In genomic region chr13:98507060-98507797, GRCh38 we compare ENCODE assay signal across 1 cellular context.
TF ChIP-seq lines count a peak whose summit lies in the region.

No MANE protein-coding gene starts in this region.

TF ChIP-seq in HepG2, 621 proteins besides CTCF, POLR2A, EP300 and RAD21 (continued from another document and continues in another):
- TF ChIP-seq ZNF784 (CRISPR knock-in tag; IDR thresholded peaks at IDR 0.05; ENCODE audit: borderline replicate concordance) (no peak), ZNF333 (CRISPR knock-in tag; IDR thresholded peaks at IDR 0.05; ENCODE audit: borderline replicate concordance) (no peak), ZBTB38 (CRISPR knock-in tag; IDR thresholded peaks at IDR 0.05) (no peak), ZNF552 (CRISPR knock-in tag; IDR thresholded peaks at IDR 0.05; ENCODE audit: borderline replicate concordance) (no peak; the same call in 1 of the 2 replicates), MAX (IDR thresholded peaks at IDR 0.05) (no peak), ZNF563 (CRISPR knock-in tag; IDR thresholded peaks at IDR 0.05) (no peak), ZBTB8A (CRISPR knock-in tag; IDR thresholded peaks at IDR 0.05; ENCODE audit: borderline replicate concordance, low read depth) (peak; percentile 12; the same call in 1 of the 2 replicates), ASH2L (IDR thresholded peaks at IDR 0.05; ENCODE audit: insufficient read length, low read depth, low read length) (peak; percentile 75), MED8 (CRISPR knock-in tag; IDR thresholded peaks at IDR 0.05; ENCODE audit: insufficient replicate concordance) (peak; percentile 14), ZNF761 (CRISPR knock-in tag; conservative IDR thresholded peaks at IDR 0.05) (0 out of 2 replicates have a peak, but pooled peaks have one; percentile 4), ZGPAT (CRISPR knock-in tag; IDR thresholded peaks at IDR 0.05) (peak; percentile 19; the same call in 1 of the 2 replicates), ZNF224 (CRISPR knock-in tag; IDR thresholded peaks at IDR 0.05) (no peak), ZNF205 (CRISPR knock-in tag; IDR thresholded peaks at IDR 0.05) (no peak), ZNF414 (CRISPR knock-in tag; IDR thresholded peaks at IDR 0.05) (no peak; the same call in 1 of the 2 replicates), ZNF441 (CRISPR knock-in tag; IDR thresholded peaks at IDR 0.05; ENCODE audit: borderline replicate concordance) (no peak), FOXO4 (CRISPR knock-in tag; conservative IDR thresholded peaks at IDR 0.05) (no peak), IKZF5 (CRISPR knock-in tag; IDR thresholded peaks at IDR 0.05) (peak; percentile 6; the same call in 1 of the 2 replicates), CEBPB (IDR thresholded peaks at IDR 0.05; ENCODE audit: borderline replicate concordance, low read depth, low read length) (no peak), CENPT (CRISPR knock-in tag; IDR thresholded peaks at IDR 0.05; ENCODE audit: low read depth) (no peak), SP2 (CRISPR knock-in tag; IDR thresholded peaks at IDR 0.05) (0 out of 2 replicates have a peak, but pooled peaks have one; percentile 31), ZNF460 (CRISPR knock-in tag; IDR thresholded peaks at IDR 0.05; ENCODE audit: borderline replicate concordance) (no peak), ZNF383 (CRISPR knock-in tag; IDR thresholded peaks at IDR 0.05; ENCODE audit: borderline replicate concordance) (no peak), REPIN1 (CRISPR knock-in tag; IDR thresholded peaks at IDR 0.05; ENCODE audit: borderline replicate concordance, low read depth) (peak; percentile 12), AHR (CRISPR knock-in tag; IDR thresholded peaks at IDR 0.05) (no peak), ZNF691 (CRISPR knock-in tag; IDR thresholded peaks at IDR 0.05; ENCODE audit: borderline replicate concordance, low read depth) (no peak; the same call in 1 of the 2 replicates), BORCS8-MEF2B (CRISPR knock-in tag; IDR thresholded peaks at IDR 0.05) (0 out of 2 replicates have a peak, but pooled peaks have one; percentile 3), ZNF501 (CRISPR knock-in tag; IDR thresholded peaks at IDR 0.05) (0 out of 2 replicates have a peak, but pooled peaks have one; percentile 36), ZBTB25 (CRISPR knock-in tag; IDR thresholded peaks at IDR 0.05) (no peak; the same call in 1 of the 2 replicates), NFIC (IDR thresholded peaks at IDR 0.05; ENCODE audit: low read length) (peak; percentile 45; the same call in 1 of the 2 replicates), ZNF724P (CRISPR knock-in tag; IDR thresholded peaks at IDR 0.05; ENCODE audit: borderline replicate concordance) (no peak; the same call in 1 of the 2 replicates), ZKSCAN5 (CRISPR knock-in tag; IDR thresholded peaks at IDR 0.05) (0 out of 2 replicates have a peak, but pooled peaks have one; percentile 18), SMARCE1 (IDR thresholded peaks at IDR 0.05; ENCODE audit: borderline replicate concordance) (no peak), FOXC1 (CRISPR knock-in tag; IDR thresholded peaks at IDR 0.05; ENCODE audit: borderline replicate concordance) (no peak), HIVEP1 (CRISPR knock-in tag; IDR thresholded peaks at IDR 0.05) (peak; percentile 51; the same call in 1 of the 2 replicates), FOSL2 (CRISPR knock-in tag; IDR thresholded peaks at IDR 0.05) (no peak)
- TF ChIP-seq, protein P1, sequence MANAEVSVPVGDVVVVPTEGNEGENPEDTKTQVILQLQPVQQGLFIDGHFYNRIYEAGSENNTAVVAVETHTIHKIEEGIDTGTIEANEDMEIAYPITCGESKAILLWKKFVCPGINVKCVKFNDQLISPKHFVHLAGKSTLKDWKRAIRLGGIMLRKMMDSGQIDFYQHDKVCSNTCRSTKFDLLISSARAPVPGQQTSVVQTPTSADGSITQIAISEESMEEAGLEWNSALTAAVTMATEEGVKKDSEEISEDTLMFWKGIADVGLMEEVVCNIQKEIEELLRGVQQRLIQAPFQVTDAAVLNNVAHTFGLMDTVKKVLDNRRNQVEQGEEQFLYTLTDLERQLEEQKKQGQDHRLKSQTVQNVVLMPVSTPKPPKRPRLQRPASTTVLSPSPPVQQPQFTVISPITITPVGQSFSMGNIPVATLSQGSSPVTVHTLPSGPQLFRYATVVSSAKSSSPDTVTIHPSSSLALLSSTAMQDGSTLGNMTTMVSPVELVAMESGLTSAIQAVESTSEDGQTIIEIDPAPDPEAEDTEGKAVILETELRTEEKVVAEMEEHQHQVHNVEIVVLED (CRISPR knock-in tag; IDR thresholded peaks at IDR 0.05; ENCODE audit: borderline replicate concordance): no peak
- TF ChIP-seq, protein P2, sequence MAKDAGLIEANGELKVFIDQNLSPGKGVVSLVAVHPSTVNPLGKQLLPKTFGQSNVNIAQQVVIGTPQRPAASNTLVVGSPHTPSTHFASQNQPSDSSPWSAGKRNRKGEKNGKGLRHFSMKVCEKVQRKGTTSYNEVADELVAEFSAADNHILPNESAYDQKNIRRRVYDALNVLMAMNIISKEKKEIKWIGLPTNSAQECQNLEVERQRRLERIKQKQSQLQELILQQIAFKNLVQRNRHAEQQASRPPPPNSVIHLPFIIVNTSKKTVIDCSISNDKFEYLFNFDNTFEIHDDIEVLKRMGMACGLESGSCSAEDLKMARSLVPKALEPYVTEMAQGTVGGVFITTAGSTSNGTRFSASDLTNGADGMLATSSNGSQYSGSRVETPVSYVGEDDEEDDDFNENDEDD (CRISPR knock-in tag; IDR thresholded peaks at IDR 0.05; ENCODE audit: borderline replicate concordance): no peak
- TF ChIP-seq, protein P3, sequence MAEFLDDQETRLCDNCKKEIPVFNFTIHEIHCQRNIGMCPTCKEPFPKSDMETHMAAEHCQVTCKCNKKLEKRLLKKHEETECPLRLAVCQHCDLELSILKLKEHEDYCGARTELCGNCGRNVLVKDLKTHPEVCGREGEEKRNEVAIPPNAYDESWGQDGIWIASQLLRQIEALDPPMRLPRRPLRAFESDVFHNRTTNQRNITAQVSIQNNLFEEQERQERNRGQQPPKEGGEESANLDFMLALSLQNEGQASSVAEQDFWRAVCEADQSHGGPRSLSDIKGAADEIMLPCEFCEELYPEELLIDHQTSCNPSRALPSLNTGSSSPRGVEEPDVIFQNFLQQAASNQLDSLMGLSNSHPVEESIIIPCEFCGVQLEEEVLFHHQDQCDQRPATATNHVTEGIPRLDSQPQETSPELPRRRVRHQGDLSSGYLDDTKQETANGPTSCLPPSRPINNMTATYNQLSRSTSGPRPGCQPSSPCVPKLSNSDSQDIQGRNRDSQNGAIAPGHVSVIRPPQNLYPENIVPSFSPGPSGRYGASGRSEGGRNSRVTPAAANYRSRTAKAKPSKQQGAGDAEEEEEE (CRISPR knock-in tag; IDR thresholded peaks at IDR 0.05; ENCODE audit: borderline replicate concordance): no peak
- TF ChIP-seq, protein P4, sequence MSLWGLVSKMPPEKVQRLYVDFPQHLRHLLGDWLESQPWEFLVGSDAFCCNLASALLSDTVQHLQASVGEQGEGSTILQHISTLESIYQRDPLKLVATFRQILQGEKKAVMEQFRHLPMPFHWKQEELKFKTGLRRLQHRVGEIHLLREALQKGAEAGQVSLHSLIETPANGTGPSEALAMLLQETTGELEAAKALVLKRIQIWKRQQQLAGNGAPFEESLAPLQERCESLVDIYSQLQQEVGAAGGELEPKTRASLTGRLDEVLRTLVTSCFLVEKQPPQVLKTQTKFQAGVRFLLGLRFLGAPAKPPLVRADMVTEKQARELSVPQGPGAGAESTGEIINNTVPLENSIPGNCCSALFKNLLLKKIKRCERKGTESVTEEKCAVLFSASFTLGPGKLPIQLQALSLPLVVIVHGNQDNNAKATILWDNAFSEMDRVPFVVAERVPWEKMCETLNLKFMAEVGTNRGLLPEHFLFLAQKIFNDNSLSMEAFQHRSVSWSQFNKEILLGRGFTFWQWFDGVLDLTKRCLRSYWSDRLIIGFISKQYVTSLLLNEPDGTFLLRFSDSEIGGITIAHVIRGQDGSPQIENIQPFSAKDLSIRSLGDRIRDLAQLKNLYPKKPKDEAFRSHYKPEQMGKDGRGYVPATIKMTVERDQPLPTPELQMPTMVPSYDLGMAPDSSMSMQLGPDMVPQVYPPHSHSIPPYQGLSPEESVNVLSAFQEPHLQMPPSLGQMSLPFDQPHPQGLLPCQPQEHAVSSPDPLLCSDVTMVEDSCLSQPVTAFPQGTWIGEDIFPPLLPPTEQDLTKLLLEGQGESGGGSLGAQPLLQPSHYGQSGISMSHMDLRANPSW (CRISPR knock-in tag; IDR thresholded peaks at IDR 0.05; ENCODE audit: borderline replicate concordance): no peak
- TF ChIP-seq, protein P5, sequence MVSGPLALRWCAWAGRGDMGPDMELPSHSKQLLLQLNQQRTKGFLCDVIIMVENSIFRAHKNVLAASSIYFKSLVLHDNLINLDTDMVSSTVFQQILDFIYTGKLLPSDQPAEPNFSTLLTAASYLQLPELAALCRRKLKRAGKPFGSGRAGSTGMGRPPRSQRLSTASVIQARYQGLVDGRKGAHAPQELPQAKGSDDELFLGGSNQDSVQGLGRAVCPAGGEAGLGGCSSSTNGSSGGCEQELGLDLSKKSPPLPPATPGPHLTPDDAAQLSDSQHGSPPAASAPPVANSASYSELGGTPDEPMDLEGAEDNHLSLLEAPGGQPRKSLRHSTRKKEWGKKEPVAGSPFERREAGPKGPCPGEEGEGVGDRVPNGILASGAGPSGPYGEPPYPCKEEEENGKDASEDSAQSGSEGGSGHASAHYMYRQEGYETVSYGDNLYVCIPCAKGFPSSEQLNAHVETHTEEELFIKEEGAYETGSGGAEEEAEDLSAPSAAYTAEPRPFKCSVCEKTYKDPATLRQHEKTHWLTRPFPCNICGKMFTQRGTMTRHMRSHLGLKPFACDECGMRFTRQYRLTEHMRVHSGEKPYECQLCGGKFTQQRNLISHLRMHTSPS (CRISPR knock-in tag; IDR thresholded peaks at IDR 0.05; ENCODE audit: low read depth): no peak
- TF ChIP-seq, protein P6, sequence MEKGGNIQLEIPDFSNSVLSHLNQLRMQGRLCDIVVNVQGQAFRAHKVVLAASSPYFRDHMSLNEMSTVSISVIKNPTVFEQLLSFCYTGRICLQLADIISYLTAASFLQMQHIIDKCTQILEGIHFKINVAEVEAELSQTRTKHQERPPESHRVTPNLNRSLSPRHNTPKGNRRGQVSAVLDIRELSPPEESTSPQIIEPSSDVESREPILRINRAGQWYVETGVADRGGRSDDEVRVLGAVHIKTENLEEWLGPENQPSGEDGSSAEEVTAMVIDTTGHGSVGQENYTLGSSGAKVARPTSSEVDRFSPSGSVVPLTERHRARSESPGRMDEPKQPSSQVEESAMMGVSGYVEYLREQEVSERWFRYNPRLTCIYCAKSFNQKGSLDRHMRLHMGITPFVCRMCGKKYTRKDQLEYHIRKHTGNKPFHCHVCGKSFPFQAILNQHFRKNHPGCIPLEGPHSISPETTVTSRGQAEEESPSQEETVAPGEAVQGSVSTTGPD (CRISPR knock-in tag; IDR thresholded peaks at IDR 0.05): no peak
